ENCODE assay signal across 1 cellular context in genomic region chr2:74554821-74555531, GRCh38.
TF ChIP-seq lines count a peak whose summit lies in the region.

No MANE protein-coding gene starts in this region.

TF ChIP-seq in WTC11, 78 proteins besides CTCF, POLR2A, EP300 and RAD21 (continued from another document):
- TF ChIP-seq ARID4B (CRISPR knock-in tag; IDR thresholded peaks at IDR 0.05; ENCODE audit: borderline replicate concordance) (peak; percentile 64; the same call in 1 of the 2 replicates), NFATC4 (CRISPR knock-in tag; IDR thresholded peaks at IDR 0.05) (0 out of 2 replicates have a peak, but pooled peaks have one; percentile 33), MAX (CRISPR knock-in tag; IDR thresholded peaks at IDR 0.05) (peak; percentile 77), CREB1 (CRISPR knock-in tag; IDR thresholded peaks at IDR 0.05) (no peak), EMX1 (CRISPR knock-in tag; IDR thresholded peaks at IDR 0.05) (no peak), FOXP1 (CRISPR knock-in tag; IDR thresholded peaks at IDR 0.05; ENCODE audit: borderline replicate concordance) (peak; percentile 33; the same call in 1 of the 2 replicates), KAT7 (CRISPR knock-in tag; IDR thresholded peaks at IDR 0.05; ENCODE audit: borderline replicate concordance) (0 out of 2 replicates have a peak, but pooled peaks have one; percentile 53), JAZF1 (CRISPR knock-in tag; IDR thresholded peaks at IDR 0.05) (no peak), ESRRA (CRISPR knock-in tag; IDR thresholded peaks at IDR 0.05; ENCODE audit: borderline replicate concordance) (no peak), ZNF671 (CRISPR knock-in tag; IDR thresholded peaks at IDR 0.05) (no peak), NR3C1 (CRISPR knock-in tag; conservative IDR thresholded peaks at IDR 0.05; ENCODE audit: low read depth) (no peak), HMGXB4 (CRISPR knock-in tag; IDR thresholded peaks at IDR 0.05) (peak; percentile 37; the same call in 1 of the 2 replicates), CBFB (CRISPR knock-in tag; IDR thresholded peaks at IDR 0.05; ENCODE audit: low read depth) (no peak), IRF1 (CRISPR knock-in tag; IDR thresholded peaks at IDR 0.05) (no peak), AR (CRISPR knock-in tag; IDR thresholded peaks at IDR 0.05) (no peak), SMAD4 (CRISPR knock-in tag; IDR thresholded peaks at IDR 0.05) (no peak), TEAD4 (CRISPR knock-in tag; IDR thresholded peaks at IDR 0.05) (no peak), GABPB1 (CRISPR knock-in tag; IDR thresholded peaks at IDR 0.05) (no peak)
- TF ChIP-seq, protein P1, sequence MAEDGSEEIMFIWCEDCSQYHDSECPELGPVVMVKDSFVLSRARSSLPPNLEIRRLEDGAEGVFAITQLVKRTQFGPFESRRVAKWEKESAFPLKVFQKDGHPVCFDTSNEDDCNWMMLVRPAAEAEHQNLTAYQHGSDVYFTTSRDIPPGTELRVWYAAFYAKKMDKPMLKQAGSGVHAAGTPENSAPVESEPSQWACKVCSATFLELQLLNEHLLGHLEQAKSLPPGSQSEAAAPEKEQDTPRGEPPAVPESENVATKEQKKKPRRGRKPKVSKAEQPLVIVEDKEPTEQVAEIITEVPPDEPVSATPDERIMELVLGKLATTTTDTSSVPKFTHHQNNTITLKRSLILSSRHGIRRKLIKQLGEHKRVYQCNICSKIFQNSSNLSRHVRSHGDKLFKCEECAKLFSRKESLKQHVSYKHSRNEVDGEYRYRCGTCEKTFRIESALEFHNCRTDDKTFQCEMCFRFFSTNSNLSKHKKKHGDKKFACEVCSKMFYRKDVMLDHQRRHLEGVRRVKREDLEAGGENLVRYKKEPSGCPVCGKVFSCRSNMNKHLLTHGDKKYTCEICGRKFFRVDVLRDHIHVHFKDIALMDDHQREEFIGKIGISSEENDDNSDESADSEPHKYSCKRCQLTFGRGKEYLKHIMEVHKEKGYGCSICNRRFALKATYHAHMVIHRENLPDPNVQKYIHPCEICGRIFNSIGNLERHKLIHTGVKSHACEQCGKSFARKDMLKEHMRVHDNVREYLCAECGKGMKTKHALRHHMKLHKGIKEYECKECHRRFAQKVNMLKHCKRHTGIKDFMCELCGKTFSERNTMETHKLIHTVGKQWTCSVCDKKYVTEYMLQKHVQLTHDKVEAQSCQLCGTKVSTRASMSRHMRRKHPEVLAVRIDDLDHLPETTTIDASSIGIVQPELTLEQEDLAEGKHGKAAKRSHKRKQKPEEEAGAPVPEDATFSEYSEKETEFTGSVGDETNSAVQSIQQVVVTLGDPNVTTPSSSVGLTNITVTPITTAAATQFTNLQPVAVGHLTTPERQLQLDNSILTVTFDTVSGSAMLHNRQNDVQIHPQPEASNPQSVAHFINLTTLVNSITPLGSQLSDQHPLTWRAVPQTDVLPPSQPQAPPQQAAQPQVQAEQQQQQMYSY (CRISPR knock-in tag; IDR thresholded peaks at IDR 0.05), result 0 out of 2 replicates have a peak, but pooled peaks have one; percentile 30
- TF ChIP-seq, protein P2, sequence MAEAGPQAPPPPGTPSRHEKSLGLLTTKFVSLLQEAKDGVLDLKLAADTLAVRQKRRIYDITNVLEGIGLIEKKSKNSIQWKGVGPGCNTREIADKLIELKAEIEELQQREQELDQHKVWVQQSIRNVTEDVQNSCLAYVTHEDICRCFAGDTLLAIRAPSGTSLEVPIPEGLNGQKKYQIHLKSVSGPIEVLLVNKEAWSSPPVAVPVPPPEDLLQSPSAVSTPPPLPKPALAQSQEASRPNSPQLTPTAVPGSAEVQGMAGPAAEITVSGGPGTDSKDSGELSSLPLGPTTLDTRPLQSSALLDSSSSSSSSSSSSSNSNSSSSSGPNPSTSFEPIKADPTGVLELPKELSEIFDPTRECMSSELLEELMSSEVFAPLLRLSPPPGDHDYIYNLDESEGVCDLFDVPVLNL (CRISPR knock-in tag; IDR thresholded peaks at IDR 0.05; ENCODE audit: borderline replicate concordance, low read depth), result no peak
- TF ChIP-seq, protein P3, sequence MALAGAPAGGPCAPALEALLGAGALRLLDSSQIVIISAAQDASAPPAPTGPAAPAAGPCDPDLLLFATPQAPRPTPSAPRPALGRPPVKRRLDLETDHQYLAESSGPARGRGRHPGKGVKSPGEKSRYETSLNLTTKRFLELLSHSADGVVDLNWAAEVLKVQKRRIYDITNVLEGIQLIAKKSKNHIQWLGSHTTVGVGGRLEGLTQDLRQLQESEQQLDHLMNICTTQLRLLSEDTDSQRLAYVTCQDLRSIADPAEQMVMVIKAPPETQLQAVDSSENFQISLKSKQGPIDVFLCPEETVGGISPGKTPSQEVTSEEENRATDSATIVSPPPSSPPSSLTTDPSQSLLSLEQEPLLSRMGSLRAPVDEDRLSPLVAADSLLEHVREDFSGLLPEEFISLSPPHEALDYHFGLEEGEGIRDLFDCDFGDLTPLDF (CRISPR knock-in tag; IDR thresholded peaks at IDR 0.05), result no peak
- TF ChIP-seq, protein P4, sequence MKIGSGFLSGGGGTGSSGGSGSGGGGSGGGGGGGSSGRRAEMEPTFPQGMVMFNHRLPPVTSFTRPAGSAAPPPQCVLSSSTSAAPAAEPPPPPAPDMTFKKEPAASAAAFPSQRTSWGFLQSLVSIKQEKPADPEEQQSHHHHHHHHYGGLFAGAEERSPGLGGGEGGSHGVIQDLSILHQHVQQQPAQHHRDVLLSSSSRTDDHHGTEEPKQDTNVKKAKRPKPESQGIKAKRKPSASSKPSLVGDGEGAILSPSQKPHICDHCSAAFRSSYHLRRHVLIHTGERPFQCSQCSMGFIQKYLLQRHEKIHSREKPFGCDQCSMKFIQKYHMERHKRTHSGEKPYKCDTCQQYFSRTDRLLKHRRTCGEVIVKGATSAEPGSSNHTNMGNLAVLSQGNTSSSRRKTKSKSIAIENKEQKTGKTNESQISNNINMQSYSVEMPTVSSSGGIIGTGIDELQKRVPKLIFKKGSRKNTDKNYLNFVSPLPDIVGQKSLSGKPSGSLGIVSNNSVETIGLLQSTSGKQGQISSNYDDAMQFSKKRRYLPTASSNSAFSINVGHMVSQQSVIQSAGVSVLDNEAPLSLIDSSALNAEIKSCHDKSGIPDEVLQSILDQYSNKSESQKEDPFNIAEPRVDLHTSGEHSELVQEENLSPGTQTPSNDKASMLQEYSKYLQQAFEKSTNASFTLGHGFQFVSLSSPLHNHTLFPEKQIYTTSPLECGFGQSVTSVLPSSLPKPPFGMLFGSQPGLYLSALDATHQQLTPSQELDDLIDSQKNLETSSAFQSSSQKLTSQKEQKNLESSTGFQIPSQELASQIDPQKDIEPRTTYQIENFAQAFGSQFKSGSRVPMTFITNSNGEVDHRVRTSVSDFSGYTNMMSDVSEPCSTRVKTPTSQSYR (CRISPR knock-in tag; IDR thresholded peaks at IDR 0.05), result peak; percentile 58; the same call in 1 of the 2 replicates
